In the genomic region with DNA sequence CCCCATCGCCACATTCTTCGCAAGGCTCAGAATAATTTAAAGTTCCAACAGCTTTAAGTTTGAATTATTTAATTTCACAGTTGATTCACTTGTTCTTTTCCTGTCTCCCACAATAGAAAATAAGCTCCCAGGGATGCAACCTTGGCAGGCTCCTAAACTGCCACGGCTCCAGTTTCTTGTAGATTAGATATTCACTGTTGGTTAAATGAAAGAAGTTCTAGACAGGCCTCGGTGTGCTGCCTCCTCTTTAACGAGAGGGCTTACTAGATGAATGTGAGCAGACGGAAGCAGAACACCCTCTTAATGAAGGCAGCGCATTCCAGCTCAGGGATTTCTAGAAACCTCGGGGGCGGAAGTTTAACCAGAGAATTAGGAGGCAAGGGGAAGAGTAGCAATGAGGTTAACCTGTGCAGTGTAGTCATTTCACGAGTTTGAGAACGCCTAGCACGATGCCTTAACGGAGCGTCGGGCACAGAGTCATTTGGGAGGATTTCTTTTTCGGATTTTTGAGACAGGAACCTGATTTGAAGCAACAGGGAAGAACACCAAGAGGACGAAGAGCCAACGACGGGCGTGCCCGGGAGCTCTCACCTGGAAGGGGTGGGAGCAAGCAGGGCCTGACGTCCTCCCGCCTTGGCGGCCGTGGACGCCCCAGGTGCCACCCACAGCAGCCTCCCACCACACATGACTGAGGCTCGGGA, we compare ENCODE assay signal across 1 cellular context.
A peak's percentile ranks its signal among the peaks of the same experiment; 100 is the strongest.
TF ChIP-seq lines count a peak whose summit lies in the region.

No MANE protein-coding gene starts in this region.

TF ChIP-seq in HepG2, 621 proteins besides CTCF, POLR2A, EP300 and RAD21 (continued from another document and continues in another):
- TF ChIP-seq CENPT (CRISPR knock-in tag; IDR thresholded peaks at IDR 0.05; ENCODE audit: low read depth) (no peak), ZNF670 (CRISPR knock-in tag; IDR thresholded peaks at IDR 0.05; ENCODE audit: borderline replicate concordance) (no peak), NR2F6 (IDR thresholded peaks at IDR 0.05) (no peak), NR2F6 (CRISPR knock-in tag; IDR thresholded peaks at IDR 0.05) (no peak), ZNF75D (CRISPR knock-in tag; IDR thresholded peaks at IDR 0.05; ENCODE audit: borderline replicate concordance) (0 out of 2 replicates have a peak, but pooled peaks have one; percentile 73), ZNF337 (CRISPR knock-in tag; IDR thresholded peaks at IDR 0.05; ENCODE audit: borderline replicate concordance, low read depth) (no peak), FUBP1 (CRISPR knock-in tag; IDR thresholded peaks at IDR 0.05; ENCODE audit: borderline replicate concordance) (no peak), ZNF18 (CRISPR knock-in tag; IDR thresholded peaks at IDR 0.05; ENCODE audit: insufficient replicate concordance) (peak; percentile 67), CENPX (CRISPR knock-in tag; IDR thresholded peaks at IDR 0.05) (no peak), TSC22D2 (CRISPR knock-in tag; IDR thresholded peaks at IDR 0.05; ENCODE audit: borderline replicate concordance) (no peak), SRSF4 (IDR thresholded peaks at IDR 0.05; ENCODE audit: low read depth, low read length, poor library complexity, severe bottlenecking) (no peak), SAP130 (CRISPR knock-in tag; IDR thresholded peaks at IDR 0.05; ENCODE audit: low read depth) (no peak), NRL (CRISPR knock-in tag; IDR thresholded peaks at IDR 0.05; ENCODE audit: borderline replicate concordance) (no peak), SRF (IDR thresholded peaks at IDR 0.05; ENCODE audit: low read depth, low read length) (no peak), ZNF441 (CRISPR knock-in tag; IDR thresholded peaks at IDR 0.05; ENCODE audit: borderline replicate concordance) (no peak), ZNF558 (CRISPR knock-in tag; IDR thresholded peaks at IDR 0.05; ENCODE audit: borderline replicate concordance) (no peak), NR3C1 (CRISPR knock-in tag; IDR thresholded peaks at IDR 0.05) (no peak), CBX5 (CRISPR knock-in tag; IDR thresholded peaks at IDR 0.05; ENCODE audit: borderline replicate concordance) (no peak), SMAD9 (CRISPR knock-in tag; IDR thresholded peaks at IDR 0.05) (no peak), ZNF510 (CRISPR knock-in tag; IDR thresholded peaks at IDR 0.05; ENCODE audit: low read depth) (no peak), HMG20A (CRISPR knock-in tag; IDR thresholded peaks at IDR 0.05; ENCODE audit: borderline replicate concordance) (no peak), PLRG1 (conservative IDR thresholded peaks at IDR 0.05) (no peak), MYC (CRISPR knock-in tag; IDR thresholded peaks at IDR 0.05; ENCODE audit: borderline replicate concordance) (no peak; the same call in 1 of the 2 replicates), ZBTB49 (CRISPR knock-in tag; IDR thresholded peaks at IDR 0.05; ENCODE audit: borderline replicate concordance) (no peak), BCLAF1 (IDR thresholded peaks at IDR 0.05) (no peak), ZNF724P (CRISPR knock-in tag; IDR thresholded peaks at IDR 0.05; ENCODE audit: borderline replicate concordance) (no peak; the same call in 1 of the 2 replicates), ZNF207 (IDR thresholded peaks at IDR 0.05; ENCODE audit: borderline replicate concordance) (no peak), NKX3-1 (CRISPR knock-in tag; IDR thresholded peaks at IDR 0.05) (no peak), ZBTB25 (CRISPR knock-in tag; IDR thresholded peaks at IDR 0.05) (no peak), TCF7L2 (IDR thresholded peaks at IDR 0.05; ENCODE audit: low read depth, low read length) (no peak)
- TF ChIP-seq, protein P1, sequence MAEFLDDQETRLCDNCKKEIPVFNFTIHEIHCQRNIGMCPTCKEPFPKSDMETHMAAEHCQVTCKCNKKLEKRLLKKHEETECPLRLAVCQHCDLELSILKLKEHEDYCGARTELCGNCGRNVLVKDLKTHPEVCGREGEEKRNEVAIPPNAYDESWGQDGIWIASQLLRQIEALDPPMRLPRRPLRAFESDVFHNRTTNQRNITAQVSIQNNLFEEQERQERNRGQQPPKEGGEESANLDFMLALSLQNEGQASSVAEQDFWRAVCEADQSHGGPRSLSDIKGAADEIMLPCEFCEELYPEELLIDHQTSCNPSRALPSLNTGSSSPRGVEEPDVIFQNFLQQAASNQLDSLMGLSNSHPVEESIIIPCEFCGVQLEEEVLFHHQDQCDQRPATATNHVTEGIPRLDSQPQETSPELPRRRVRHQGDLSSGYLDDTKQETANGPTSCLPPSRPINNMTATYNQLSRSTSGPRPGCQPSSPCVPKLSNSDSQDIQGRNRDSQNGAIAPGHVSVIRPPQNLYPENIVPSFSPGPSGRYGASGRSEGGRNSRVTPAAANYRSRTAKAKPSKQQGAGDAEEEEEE (CRISPR knock-in tag; IDR thresholded peaks at IDR 0.05; ENCODE audit: borderline replicate concordance) = no peak
- TF ChIP-seq, protein P2, sequence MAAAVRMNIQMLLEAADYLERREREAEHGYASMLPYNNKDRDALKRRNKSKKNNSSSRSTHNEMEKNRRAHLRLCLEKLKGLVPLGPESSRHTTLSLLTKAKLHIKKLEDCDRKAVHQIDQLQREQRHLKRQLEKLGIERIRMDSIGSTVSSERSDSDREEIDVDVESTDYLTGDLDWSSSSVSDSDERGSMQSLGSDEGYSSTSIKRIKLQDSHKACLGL (CRISPR knock-in tag; IDR thresholded peaks at IDR 0.05) = peak; percentile 33; the same call in 1 of the 2 replicates
- TF ChIP-seq, protein P3, sequence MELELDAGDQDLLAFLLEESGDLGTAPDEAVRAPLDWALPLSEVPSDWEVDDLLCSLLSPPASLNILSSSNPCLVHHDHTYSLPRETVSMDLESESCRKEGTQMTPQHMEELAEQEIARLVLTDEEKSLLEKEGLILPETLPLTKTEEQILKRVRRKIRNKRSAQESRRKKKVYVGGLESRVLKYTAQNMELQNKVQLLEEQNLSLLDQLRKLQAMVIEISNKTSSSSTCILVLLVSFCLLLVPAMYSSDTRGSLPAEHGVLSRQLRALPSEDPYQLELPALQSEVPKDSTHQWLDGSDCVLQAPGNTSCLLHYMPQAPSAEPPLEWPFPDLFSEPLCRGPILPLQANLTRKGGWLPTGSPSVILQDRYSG (CRISPR knock-in tag; IDR thresholded peaks at IDR 0.05) = no peak
- TF ChIP-seq, protein P4, sequence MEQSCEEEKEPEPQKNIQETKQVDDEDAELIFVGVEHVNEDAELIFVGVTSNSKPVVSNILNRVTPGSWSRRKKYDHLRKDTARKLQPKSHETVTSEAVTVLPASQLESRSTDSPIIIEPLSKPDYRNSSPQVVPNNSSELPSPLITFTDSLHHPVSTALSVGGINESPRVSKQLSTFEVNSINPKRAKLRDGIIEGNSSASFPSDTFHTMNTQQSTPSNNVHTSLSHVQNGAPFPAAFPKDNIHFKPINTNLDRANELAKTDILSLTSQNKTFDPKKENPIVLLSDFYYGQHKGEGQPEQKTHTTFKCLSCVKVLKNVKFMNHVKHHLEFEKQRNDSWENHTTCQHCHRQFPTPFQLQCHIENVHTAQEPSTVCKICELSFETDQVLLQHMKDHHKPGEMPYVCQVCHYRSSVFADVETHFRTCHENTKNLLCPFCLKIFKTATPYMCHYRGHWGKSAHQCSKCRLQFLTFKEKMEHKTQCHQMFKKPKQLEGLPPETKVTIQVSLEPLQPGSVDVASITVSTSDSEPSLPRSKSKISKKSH (CRISPR knock-in tag; IDR thresholded peaks at IDR 0.05; ENCODE audit: borderline replicate concordance) = no peak; the same call in 1 of the 2 replicates
- TF ChIP-seq, protein P5, sequence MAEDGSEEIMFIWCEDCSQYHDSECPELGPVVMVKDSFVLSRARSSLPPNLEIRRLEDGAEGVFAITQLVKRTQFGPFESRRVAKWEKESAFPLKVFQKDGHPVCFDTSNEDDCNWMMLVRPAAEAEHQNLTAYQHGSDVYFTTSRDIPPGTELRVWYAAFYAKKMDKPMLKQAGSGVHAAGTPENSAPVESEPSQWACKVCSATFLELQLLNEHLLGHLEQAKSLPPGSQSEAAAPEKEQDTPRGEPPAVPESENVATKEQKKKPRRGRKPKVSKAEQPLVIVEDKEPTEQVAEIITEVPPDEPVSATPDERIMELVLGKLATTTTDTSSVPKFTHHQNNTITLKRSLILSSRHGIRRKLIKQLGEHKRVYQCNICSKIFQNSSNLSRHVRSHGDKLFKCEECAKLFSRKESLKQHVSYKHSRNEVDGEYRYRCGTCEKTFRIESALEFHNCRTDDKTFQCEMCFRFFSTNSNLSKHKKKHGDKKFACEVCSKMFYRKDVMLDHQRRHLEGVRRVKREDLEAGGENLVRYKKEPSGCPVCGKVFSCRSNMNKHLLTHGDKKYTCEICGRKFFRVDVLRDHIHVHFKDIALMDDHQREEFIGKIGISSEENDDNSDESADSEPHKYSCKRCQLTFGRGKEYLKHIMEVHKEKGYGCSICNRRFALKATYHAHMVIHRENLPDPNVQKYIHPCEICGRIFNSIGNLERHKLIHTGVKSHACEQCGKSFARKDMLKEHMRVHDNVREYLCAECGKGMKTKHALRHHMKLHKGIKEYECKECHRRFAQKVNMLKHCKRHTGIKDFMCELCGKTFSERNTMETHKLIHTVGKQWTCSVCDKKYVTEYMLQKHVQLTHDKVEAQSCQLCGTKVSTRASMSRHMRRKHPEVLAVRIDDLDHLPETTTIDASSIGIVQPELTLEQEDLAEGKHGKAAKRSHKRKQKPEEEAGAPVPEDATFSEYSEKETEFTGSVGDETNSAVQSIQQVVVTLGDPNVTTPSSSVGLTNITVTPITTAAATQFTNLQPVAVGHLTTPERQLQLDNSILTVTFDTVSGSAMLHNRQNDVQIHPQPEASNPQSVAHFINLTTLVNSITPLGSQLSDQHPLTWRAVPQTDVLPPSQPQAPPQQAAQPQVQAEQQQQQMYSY (CRISPR knock-in tag; IDR thresholded peaks at IDR 0.05) = no peak
- TF ChIP-seq, protein P6, sequence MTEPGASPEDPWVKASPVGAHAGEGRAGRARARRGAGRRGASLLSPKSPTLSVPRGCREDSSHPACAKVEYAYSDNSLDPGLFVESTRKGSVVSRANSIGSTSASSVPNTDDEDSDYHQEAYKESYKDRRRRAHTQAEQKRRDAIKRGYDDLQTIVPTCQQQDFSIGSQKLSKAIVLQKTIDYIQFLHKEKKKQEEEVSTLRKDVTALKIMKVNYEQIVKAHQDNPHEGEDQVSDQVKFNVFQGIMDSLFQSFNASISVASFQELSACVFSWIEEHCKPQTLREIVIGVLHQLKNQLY (CRISPR knock-in tag; IDR thresholded peaks at IDR 0.05) = no peak
